17 cellular contexts compared by ENCODE assay signal in the genomic region with DNA sequence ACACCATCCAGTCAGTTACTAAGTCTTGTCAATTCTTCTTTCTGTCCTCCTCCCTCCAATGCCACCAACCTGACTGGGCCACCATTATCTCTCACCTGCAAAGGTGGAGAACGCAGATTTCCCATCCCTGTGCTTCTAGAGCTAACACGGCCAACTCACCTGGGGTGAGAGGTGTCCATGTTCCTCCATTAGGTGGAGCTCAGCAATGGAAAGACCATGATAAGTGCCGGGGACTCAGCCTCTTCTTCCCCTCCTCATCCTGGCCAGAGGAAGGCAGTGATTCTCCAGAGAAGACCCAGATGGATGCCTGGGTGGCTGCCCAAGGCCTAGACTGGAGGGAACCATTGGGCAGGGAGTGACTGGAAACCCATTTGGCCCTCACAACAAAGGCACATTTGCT. TPM values are rescaled to one million over a fixed set of nuclear protein-coding genes. Genes with fewer than 3 reads are reported as not detected.
DNase-seq lines count a peak whose midpoint lies in the region; ATAC-seq, FAIRE-seq and TF ChIP-seq lines count a peak whose summit lies in the region.
"Had no signal": no experiment of that assay in that cellular context is flagged by ENCODE, and none has a peak within 500 bp of the region (broad histone marks: within the 10 kb centered on the region; RNA-seq: fewer than 3 reads in every experiment).

No MANE protein-coding gene starts in this region.

- H3K4me1 ChIP-seq in BLaER1 treated with 17β-estradiol and CSF1 and Interleukin-3, amounts not matched to agents 10 nM and 100 nM = peaks cover 56 to 86% (median 74%) of the 10 kb centered on the region in 10 experiments
- H3K4me1 ChIP-seq in K562 (replicated peaks in 1 of 2; ENCODE audit: control insufficient read depth in 2 of 2, insufficient read depth in 2 of 2, low read length in 2 of 2) = peaks cover 0 to 3% of the 10 kb centered on the region in 2 experiments; a peak in 1 of 5 replicates
- H3K4me1 ChIP-seq: HAP-1 had no signal

- peak overlapping the region in 7 of 11 experiments; percentile 51 to 86 (median 71); a peak in 14 of 22 replicates for H3K4me2 ChIP-seq in BLaER1 treated with 17β-estradiol and CSF1 and Interleukin-3, amounts not matched to agents 10 nM and 100 nM
- no peak overlapping the region for H3K4me2 ChIP-seq in K562 (ENCODE audit: insufficient read depth, low read length)

- no TSS peak for BruUV-seq in K562 (replicated peaks; lab: Mats Ljungman, UMichigan)

- H3K79me2 ChIP-seq in K562 (ENCODE audit: control insufficient read depth, insufficient read depth, low read length) = no peaks in the 10 kb centered on the region

- no peak overlapping the region for H3K9ac ChIP-seq in BLaER1 treated with 17β-estradiol and CSF1 and Interleukin-3, amounts not matched to agents 10 nM and 100 nM
- no peak overlapping the region for H3K9ac ChIP-seq in K562 (ENCODE audit: insufficient read depth in 1 of 2, low read depth in 2 of 2, low read length in 2 of 2)

- 6% methylated on average over 3 of the region's 3 CpGs for WGBS in K562 (ENCODE audit: insufficient coverage, low coverage, missing lambda C conversion rate)

- no peak for TF ChIP-seq RAD21 in K562 (CRISPR knock-in tag; conservative IDR thresholded peaks at IDR 0.05 in 1 of 2, IDR thresholded peaks at IDR 0.05 in 1 of 2)

- TF ChIP-seq CTCF in K562 (IDR thresholded peaks at IDR 0.05 in 2 of 3, conservative IDR thresholded peaks at IDR 0.05 in 1 of 3; ENCODE audit: insufficient read depth in 2 of 3, low read depth in 1 of 3, low read length in 3 of 3) = 0 out of 6 replicates have a peak, but pooled peaks of 1 of the 3 experiments have one; percentile 1

- no peak for FAIRE-seq in K562 (lab: Jason Lieb, UNC)
- FAIRE-seq: GM12891, H1, HTR-8/SVneo had no signal

- no peak overlapping the region for H2AFZ ChIP-seq in K562 (ENCODE audit: low read depth, low read length)

- no peak for TF ChIP-seq EP300 in K562 (IDR thresholded peaks at IDR 0.05; ENCODE audit: low read length)

- peaks cover 34 to 47% (median 35%) of the 10 kb centered on the region in 3 donors for H3K4me1 Mint-ChIP-seq in IgD-negative memory B cell
- peaks cover 57 to 76% of the 10 kb centered on the region in 2 donors for H3K4me1 Mint-ChIP-seq in stimulated activated naive B cell treated with anti-CD40 and anti-IgM and Interleukin-4, amounts not matched to agents 10 μg/mL and 1 μg/mL and 100 μg/mL, for 72 hours

- ATAC-seq in K562 = 0 out of 3 replicates have a peak, but pooled peaks have one; percentile 34
- no peak for ATAC-seq in stimulated activated naive B cell treated with anti-CD40 and anti-IgM and Interleukin-4, amounts not matched to agents 10 μg/mL and 1 μg/mL and 100 μg/mL, for 72 hours (replicated peaks)
- no peak for ATAC-seq in HG03280 (IDR thresholded peaks at IDR 0.05; ENCODE audit: unreplicated experiment)
- ATAC-seq: CD8-positive, alpha-beta T cell had no signal

- H3K9me1 ChIP-seq in K562 (ENCODE audit: control insufficient read depth, insufficient read depth, low read length) = no peaks in the 10 kb centered on the region

- DNase-seq in K562 (ENCODE audit: extremely low read depth in 1 of 4, low spot score in 3 of 4) (no peak), NCI-H2196 treated with DMSO at 0.1 percent for 48 hours (lab: John Stamatoyannopoulos, UW; ENCODE audit: unreplicated experiment) (no peak)
- DNase-seq in stimulated activated naive B cell treated with anti-CD40 and anti-IgM and Interleukin-4, amounts not matched to agents 10 μg/mL and 1 μg/mL and 100 μg/mL, for 72 hours = no peak
- DNase-seq in activated CD4-positive, alpha-beta T cell treated with anti-CD3 and anti-CD28 coated beads, Interleukin-2, amount 50 U/mL, for 1 hour = no peak
- DNase-seq: ACHN; Caco-2; CD8-positive, alpha-beta T cell; DMS53; KBM-7 had no signal

- H3K27ac ChIP-seq in BLaER1 treated with 17β-estradiol and CSF1 and Interleukin-3, amounts not matched to agents 10 nM and 100 nM = peak overlapping the region in 4 of 11 experiments; percentile 15 to 98 (median 95); a peak in 8 of 22 replicates
- no peak overlapping the region for H3K27ac ChIP-seq in K562 (ENCODE audit: extremely low read depth, low read depth, low read length)
- H3K27ac ChIP-seq: C4-2B had no signal

- intact Hi-C loops in K562 (cut with micrococcal nuclease) = no loop called here

- TF ChIP-seq POLR2A in K562 (conservative IDR thresholded peaks at IDR 0.05) = no peak

- H3K4me3 Mint-ChIP-seq in IgD-negative memory B cell = no peak overlapping the region
- no peak overlapping the region for H3K4me3 Mint-ChIP-seq in stimulated activated naive B cell treated with anti-CD40 and anti-IgM and Interleukin-4, amounts not matched to agents 10 μg/mL and 1 μg/mL and 100 μg/mL, for 72 hours
- H3K4me3 Mint-ChIP-seq: CD8-positive, alpha-beta T cell had no signal

- peak overlapping the region in 2 of 3 donors; percentile 24 to 36 for H3K27ac Mint-ChIP-seq in IgD-negative memory B cell
- H3K27ac Mint-ChIP-seq in stimulated activated naive B cell treated with anti-CD40 and anti-IgM and Interleukin-4, amounts not matched to agents 10 μg/mL and 1 μg/mL and 100 μg/mL, for 72 hours = peak overlapping the region; percentile 37
- H3K27ac Mint-ChIP-seq: CD8-positive, alpha-beta T cell had no signal

- peaks cover 0 to under 1% (median 0%) of the 10 kb centered on the region in 11 experiments; a peak in 2 of 22 replicates for H3K9me3 ChIP-seq in BLaER1 treated with 17β-estradiol and CSF1 and Interleukin-3, amounts not matched to agents 10 nM and 100 nM (replicated peaks in 1 of 11)
- H3K9me3 ChIP-seq in K562 (replicated peaks; ENCODE audit: control insufficient read depth, insufficient read depth, low read depth, low read length) = no peaks in the 10 kb centered on the region
- H3K9me3 ChIP-seq: Caco-2, HAP-1 had no signal

- H3K9me3 Mint-ChIP-seq in IgD-negative memory B cell = peaks cover 0 to 2% (median 0%) of the 10 kb centered on the region in 3 donors
- peaks cover 1 to 2% of the 10 kb centered on the region in 2 donors for H3K9me3 Mint-ChIP-seq in stimulated activated naive B cell treated with anti-CD40 and anti-IgM and Interleukin-4, amounts not matched to agents 10 μg/mL and 1 μg/mL and 100 μg/mL, for 72 hours
- H3K9me3 Mint-ChIP-seq: CD8-positive, alpha-beta T cell had no signal

- no peaks in the 10 kb centered on the region for H3K27me3 Mint-ChIP-seq in IgD-negative memory B cell
- H3K27me3 Mint-ChIP-seq in stimulated activated naive B cell treated with anti-CD40 and anti-IgM and Interleukin-4, amounts not matched to agents 10 μg/mL and 1 μg/mL and 100 μg/mL, for 72 hours = no peaks in the 10 kb centered on the region

- H3K4me3 ChIP-seq in BLaER1 treated with 17β-estradiol and CSF1 and Interleukin-3, amounts not matched to agents 10 nM and 100 nM = no peak overlapping the region
- H3K4me3 ChIP-seq in K562 = no peak overlapping the region
- H3K4me3 ChIP-seq: HAP-1 had no signal

- H3K36me3 ChIP-seq in BLaER1 treated with 17β-estradiol and CSF1 and Interleukin-3, amounts not matched to agents 10 nM and 100 nM = no peaks in the 10 kb centered on the region
- no peaks in the 10 kb centered on the region for H3K36me3 ChIP-seq in K562 (ENCODE audit: control insufficient read depth, insufficient read depth, low read length)
- H3K36me3 ChIP-seq: HAP-1 had no signal

- POLR2A ChIA-PET in K562 (lab: Yijun Ruan, JAX) = no interaction called here

- no peaks in the 10 kb centered on the region for H3K36me3 Mint-ChIP-seq in IgD-negative memory B cell
- H3K36me3 Mint-ChIP-seq in stimulated activated naive B cell treated with anti-CD40 and anti-IgM and Interleukin-4, amounts not matched to agents 10 μg/mL and 1 μg/mL and 100 μg/mL, for 72 hours = peaks cover 2 to 6% of the 10 kb centered on the region in 2 donors
- H3K36me3 Mint-ChIP-seq: CD8-positive, alpha-beta T cell had no signal

- in situ Hi-C loops in K562 (cut with MboI) = no loop called here

- CTCF ChIA-PET in K562 (lab: Yijun Ruan, JAX; ENCODE audit: low intra/inter-chr PET ratio) = interaction anchor here (0.6 kb wide), 1 partner anchor 573 kb away, joined by 3 read pairs; no protein-coding TSS in a partner anchor

- H4K20me1 ChIP-seq in BLaER1 treated with 17β-estradiol and CSF1 and Interleukin-3, amounts not matched to agents 10 nM and 100 nM = no peaks in the 10 kb centered on the region
- no peaks in the 10 kb centered on the region for H4K20me1 ChIP-seq in K562 (replicated peaks; ENCODE audit: control insufficient read depth, insufficient read depth, low read length)

- no peaks in the 10 kb centered on the region for H3K27me3 ChIP-seq in BLaER1 treated with 17β-estradiol and CSF1 and Interleukin-3, amounts not matched to agents 10 nM and 100 nM
- peaks cover 25 to 68% of the 10 kb centered on the region in 2 experiments for H3K27me3 ChIP-seq in K562 (ENCODE audit: control insufficient read depth in 2 of 2, insufficient read depth in 2 of 2, low read length in 2 of 2)

TF ChIP-seq in K562, 482 proteins besides CTCF, POLR2A, EP300 and RAD21 (continues in another document):
- TF ChIP-seq BRCA1 (IDR thresholded peaks at IDR 0.05) = no peak
- TF ChIP-seq BRCA1 (CRISPR knock-in tag; IDR thresholded peaks at IDR 0.05) = no peak
- TF ChIP-seq ZNF134 (CRISPR knock-in tag; conservative IDR thresholded peaks at IDR 0.05) = no peak
- no peak for TF ChIP-seq XRCC4 (IDR thresholded peaks at IDR 0.05; ENCODE audit: extremely low read depth, insufficient read depth, insufficient read length)
- TF ChIP-seq HLTF (IDR thresholded peaks at IDR 0.05) = no peak
- TF ChIP-seq SAP30 (IDR thresholded peaks at IDR 0.05; ENCODE audit: borderline replicate concordance, insufficient read depth, low read depth, low read length, poor library complexity, severe bottlenecking) = no peak

RNA-seq across cellular contexts. Expression of gene SLC1A4, which starts 48.1 kb away (rescaled TPM):
- polyA plus RNA-seq in IgD-negative memory B cell (3.6 TPM), K562 (2011; rRNA removed) (6.9 and 13.4 TPM in 2 replicates), K562 (2014; fragmentation: Illumina TruSeq; extraction: Trizol) (16.4 and 18.0 TPM in 2 replicates), K562 (2014; fragmentation: Nextera tagmentation; extraction: Ambion mirVana) (1 to 10 TPM; 5.0 to 6.8 TPM), K562 (2014; rRNA removed) (9.8 and 11.6 TPM in 2 replicates)
- 17.5 and 18.4 TPM in 2 replicates for total RNA-seq in K562 (2011; cell fraction: chromatin; rRNA removed; ENCODE audit: low replicate concordance)
- 26.2 and 28.7 TPM in 2 replicates for total RNA-seq in K562 (2011; cell fraction: nucleolus; rRNA removed)
- total RNA-seq in K562 (2011; cell fraction: nucleoplasm; rRNA removed) = 23.0 and 27.7 TPM in 2 replicates
- total RNA-seq in K562 (2014; rRNA removed) (13.9 TPM in 2 replicates), K562 (2014; rRNA removed; fragmentation: Illumina TruSeq; extraction: Trizol) (10.9 and 11.5 TPM in 2 replicates), K562 (2015; rRNA removed; fragmentation: Illumina TruSeq; extraction: Trizol) (4.4 and 4.6 TPM in 2 replicates), K562 (2021) (18.5 and 24.0 TPM in 2 replicates)
- 7.5 and 14.3 TPM in 2 replicates for polyA plus RNA-seq in K562 (2011; cell fraction: cytosol; rRNA removed)
- polyA plus RNA-seq in K562 (2011; cell fraction: nucleus; rRNA removed) = 11.3 and 11.9 TPM in 2 replicates
- 8.3 and 42.0 TPM in 2 replicates for polyA plus RNA-seq in K562 (2012)
- polyA minus RNA-seq in K562 (2011; rRNA and poly(A)+ RNA removed) = 14.3 and 23.1 TPM in 2 replicates
- 10.3 and 18.3 TPM in 2 replicates for polyA minus RNA-seq in K562 (2011; cell fraction: cytosol; rRNA and poly(A)+ RNA removed)
- polyA minus RNA-seq in K562 (2011; cell fraction: nucleus; rRNA and poly(A)+ RNA removed) = 4.3 and 8.0 TPM in 2 replicates
